Comparison of ENCODE assay signal across 13 cellular contexts in genomic region chr2:207930747-207931146, GRCh38.
A peak's percentile ranks its signal among the peaks of the same experiment; 100 is the strongest.
DNase-seq lines count a peak whose midpoint lies in the region; ATAC-seq, FAIRE-seq and TF ChIP-seq lines count a peak whose summit lies in the region.
"Had no signal": no experiment of that assay in that cellular context is flagged by ENCODE, and none has a peak within 500 bp of the region (broad histone marks: within the 10 kb centered on the region; RNA-seq: fewer than 3 reads in every experiment).

No MANE protein-coding gene starts in this region.

- FAIRE-seq in A549 (lab: Jason Lieb, UNC): no peak

- no peak for TF ChIP-seq EP300 in A549 (IDR thresholded peaks at IDR 0.05)

- WGBS in A549 (ENCODE audit: missing lambda C conversion rate): 75% methylated on average over 29 of the region's 29 CpGs
- 52% methylated on average over 13 of the region's 29 CpGs for WGBS in right lobe of liver (ENCODE audit: insufficient coverage, low coverage, low lambda C conversion rate, missing lambda C conversion rate)

- CTCF ChIA-PET in A549 (lab: Yijun Ruan, JAX): interaction anchor here (1.1 kb wide), 1 partner anchor 42 kb away, joined by 4 read pairs; no protein-coding TSS in a partner anchor

- TF ChIP-seq POLR2A in A549 (IDR thresholded peaks at IDR 0.05; ENCODE audit: low read length): no peak
- peak; percentile 55 for TF ChIP-seq POLR2A in right lobe of liver (IDR thresholded peaks at IDR 0.05)

- H3K27me3 ChIP-seq in RWPE2 (ENCODE audit: insufficient read depth, poor library complexity, severe bottlenecking) (no peaks in the 10 kb centered on the region), right lobe of liver (no peaks in the 10 kb centered on the region)
- H3K27me3 ChIP-seq: right atrium auricular region had no signal

- ATAC-seq in A549 (peak in 1 of 2 experiments; percentile 51; a peak in 3 of 6 replicates), RWPE2 (ENCODE audit: low read depth) (peak; percentile 84), right lobe of liver (peak; percentile 43 to 68 (median 56))
- ATAC-seq: T-cell had no signal

- intact Hi-C loops in right lobe of liver (cut with DNase I): no loop called here

- no peak for TF ChIP-seq RAD21 in A549 (conservative IDR thresholded peaks at IDR 0.05 in 1 of 2, IDR thresholded peaks at IDR 0.05 in 1 of 2)

- TF ChIP-seq CTCF in A549 (IDR thresholded peaks at IDR 0.05) (no peak), RWPE2 (IDR thresholded peaks at IDR 0.05; ENCODE audit: poor library complexity, severe bottlenecking) (no peak), right lobe of liver (IDR thresholded peaks at IDR 0.05) (no peak)

- H3K27ac ChIP-seq in A549: 0 out of 6 replicates have a peak overlapping the region, but pooled peaks of 1 of the 2 experiments have one; percentile 36
- H3K27ac ChIP-seq in RWPE2 (ENCODE audit: poor library complexity, severe bottlenecking): no peak overlapping the region
- H3K27ac ChIP-seq in right lobe of liver: peak overlapping the region; percentile 37 to 83 (median 75)
- H3K27ac ChIP-seq: right atrium auricular region had no signal

- POLR2A ChIA-PET in A549 (lab: Yijun Ruan, JAX): no interaction called here

- peak overlapping the region; percentile 42; the same call in 2 of the 3 replicates for H3K4me2 ChIP-seq in A549

- H3K4me3 ChIP-seq in A549 (no peak overlapping the region), RWPE2 (ENCODE audit: severe bottlenecking) (peak overlapping the region; percentile 11), right lobe of liver (peak overlapping the region in 2 of 3 donors; percentile 19 to 25)
- H3K4me3 ChIP-seq: right atrium auricular region had no signal

- H3K9me3 ChIP-seq in A549: no peaks in the 10 kb centered on the region
- peaks cover 2% of the 10 kb centered on the region for H3K9me3 ChIP-seq in RWPE2 (ENCODE audit: severe bottlenecking)
- no peaks in the 10 kb centered on the region for H3K9me3 ChIP-seq in right lobe of liver
- H3K9me3 ChIP-seq: right atrium auricular region had no signal

- H3K36me3 ChIP-seq in RWPE2 (ENCODE audit: low read depth) (no peaks in the 10 kb centered on the region), right lobe of liver (no peaks in the 10 kb centered on the region)
- H3K36me3 ChIP-seq: right atrium auricular region had no signal

- H3K4me1 ChIP-seq in A549: no peaks in the 10 kb centered on the region; the same call in 2 of the 3 replicates
- H3K4me1 ChIP-seq in RWPE2 (ENCODE audit: insufficient read depth, poor library complexity, severe bottlenecking): peaks cover 9% of the 10 kb centered on the region
- peaks cover 0 to 54% (median 8%) of the 10 kb centered on the region in 4 donors for H3K4me1 ChIP-seq in right lobe of liver

- DNase-seq in A549 (ENCODE audit: low read depth in 1 of 2, low spot score in 1 of 2) (no peak), NCI-H1436 (lab: John Stamatoyannopoulos, UW) (peak; percentile 67), RWPE2 (ENCODE audit: low spot score) (no peak), right lobe of liver (peak; percentile 58 to 80 (median 74)), NOMO-1 treated with dmso at 0.1 percent for 144 hours (lab: John Stamatoyannopoulos, UW; ENCODE audit: unreplicated experiment) (no peak), cerebellar nuclear complex (lab: John Stamatoyannopoulos, UW) (no peak), NCI-H524 treated with DMSO at 0.1 percent for 48 hours (lab: John Stamatoyannopoulos, UW) (no peak), A172 (ENCODE audit: low spot score) (no peak)
- DNase-seq: amygdala, erythroblast, NCI-H146, T-cell had no signal

TF ChIP-seq in A549, 52 proteins besides CTCF, POLR2A, EP300 and RAD21:
- TF ChIP-seq, protein P1, sequence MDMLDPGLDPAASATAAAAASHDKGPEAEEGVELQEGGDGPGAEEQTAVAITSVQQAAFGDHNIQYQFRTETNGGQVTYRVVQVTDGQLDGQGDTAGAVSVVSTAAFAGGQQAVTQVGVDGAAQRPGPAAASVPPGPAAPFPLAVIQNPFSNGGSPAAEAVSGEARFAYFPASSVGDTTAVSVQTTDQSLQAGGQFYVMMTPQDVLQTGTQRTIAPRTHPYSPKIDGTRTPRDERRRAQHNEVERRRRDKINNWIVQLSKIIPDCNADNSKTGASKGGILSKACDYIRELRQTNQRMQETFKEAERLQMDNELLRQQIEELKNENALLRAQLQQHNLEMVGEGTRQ (IDR thresholded peaks at IDR 0.05): no peak
- TF ChIP-seq FOSL2 (IDR thresholded peaks at IDR 0.05) (no peak), FOSL2 (CRISPR knock-in tag; IDR thresholded peaks at IDR 0.05) (no peak), CHD2 (IDR thresholded peaks at IDR 0.05; ENCODE audit: low read length, partially characterized antibody) (no peak), RNF2 (IDR thresholded peaks at IDR 0.05; ENCODE audit: borderline replicate concordance, low read depth) (no peak), ELK1 (IDR thresholded peaks at IDR 0.05; ENCODE audit: low read depth, low read length) (no peak)

Comparison
In these comparisons a context has a peak if more than half of its experiments do, and no peak if none do; other contexts are left out.
1. DNase-seq: peak in NCI-H1436 (single experiment) and right lobe of liver (3 of 3); none in A549 (0 of 2), RWPE2 (single experiment), NOMO-1 treated with dmso at 0.1 percent for 144 hours (single experiment), cerebellar nuclear complex (0 of 2), NCI-H524 treated with DMSO at 0.1 percent for 48 hours (single experiment) and A172 (single experiment).